ENCODE assay signal across 20 cellular contexts in genomic region chr1:208044568-208045241, GRCh38.
DNase-seq lines count a peak whose midpoint lies in the region; ATAC-seq and TF ChIP-seq lines count a peak whose summit lies in the region.
"Had no signal": no experiment of that assay in that cellular context is flagged by ENCODE, and none has a peak within 500 bp of the region (broad histone marks: within the 10 kb centered on the region; RNA-seq: fewer than 3 reads in every experiment).

No MANE protein-coding gene starts in this region.

- CTCF ChIA-PET in activated CD8-positive, alpha-beta memory T cell treated with anti-CD3 and anti-CD28 coated beads, Interleukin-2, amount 10 ng/mL, durations not matched to agents 7 days and 5 days (lab: Charles Lee) = interaction anchor here (0.8 kb wide), 1 partner anchor 37 kb away, joined by 3 read pairs; no protein-coding TSS in a partner anchor

- DNase-seq in activated CD8-positive, alpha-beta memory T cell treated with anti-CD3 and anti-CD28 coated beads, Interleukin-2, amount 10 ng/mL, durations not matched to agents 7 days and 5 days = no peak
- DNase-seq in activated CD8-positive, alpha-beta memory T cell treated with anti-CD3 and anti-CD28 coated beads, Interleukin-2, amount 50 U/mL, for 4 hours = no peak
- peak; percentile 94 for DNase-seq in Jurkat, Clone E6-1 (ENCODE audit: low read depth, low spot score)
- no peak for DNase-seq in nephron progenitor cell
- DNase-seq in dermis blood vessel endothelial cell = no peak
- DNase-seq: activated effector memory CD4-positive, alpha-beta T cell treated with Interleukin-2 at 50 U/mL for 16 hours; Calu3; effector CD8-positive, alpha-beta T cell; NCI-H2081 treated with DMSO at 0.1 percent for 48 hours; NCI-H446 treated with DMSO at 0.1 percent for 48 hours; stimulated activated CD4-positive, alpha-beta T cell treated with anti-CD3 and anti-CD28 coated beads, Interleukin-2, amount 100 ng/mL, for 24 hours; stimulated activated naive B cell treated with anti-CD40 and anti-IgM and Interleukin-4, amounts not matched to agents 10 μg/mL and 1 μg/mL and 100 μg/mL, for 72 hours had no signal

- ATAC-seq in activated CD8-positive, alpha-beta memory T cell treated with anti-CD3 and anti-CD28 coated beads, Interleukin-2, amount 10 ng/mL, durations not matched to agents 7 days and 5 days = peak; percentile 41
- ATAC-seq in activated T-helper 17 cell treated with anti-CD3 and anti-CD28 coated beads, Interleukin-2, amount 50 U/mL, for 72 hours (replicated peaks) = peak; percentile 18
- ATAC-seq in HG03139 (IDR thresholded peaks at IDR 0.05; ENCODE audit: unreplicated experiment) (no peak), esophagus mucosa (no peak)
- ATAC-seq: gastroesophageal sphincter; stimulated activated naive B cell treated with anti-CD40 and anti-IgM and Interleukin-4, amounts not matched to agents 10 μg/mL and 1 μg/mL and 100 μg/mL, for 72 hours had no signal

- no peaks in the 10 kb centered on the region for H3K9me3 Mint-ChIP-seq in activated CD8-positive, alpha-beta memory T cell treated with anti-CD3 and anti-CD28 coated beads, Interleukin-2, amount 10 ng/mL, durations not matched to agents 7 days and 5 days (ENCODE audit: low read depth)
- H3K9me3 Mint-ChIP-seq in activated T-helper 17 cell treated with anti-CD3 and anti-CD28 coated beads, Interleukin-2, amount 50 U/mL, for 72 hours = no peaks in the 10 kb centered on the region
- H3K9me3 Mint-ChIP-seq in nephron progenitor cell = no peaks in the 10 kb centered on the region
- H3K9me3 Mint-ChIP-seq: central memory CD8-positive, alpha-beta T cell; neural progenitor cell; stimulated activated naive B cell treated with anti-CD40 and anti-IgM and Interleukin-4, amounts not matched to agents 10 μg/mL and 1 μg/mL and 100 μg/mL, for 72 hours had no signal

- peaks cover 11% of the 10 kb centered on the region for H3K4me1 Mint-ChIP-seq in activated CD8-positive, alpha-beta memory T cell treated with anti-CD3 and anti-CD28 coated beads, Interleukin-2, amount 10 ng/mL, durations not matched to agents 7 days and 5 days
- peaks cover 11% of the 10 kb centered on the region for H3K4me1 Mint-ChIP-seq in activated T-helper 17 cell treated with anti-CD3 and anti-CD28 coated beads, Interleukin-2, amount 50 U/mL, for 72 hours
- peaks cover 59% of the 10 kb centered on the region for H3K4me1 Mint-ChIP-seq in nephron progenitor cell
- H3K4me1 Mint-ChIP-seq: central memory CD8-positive, alpha-beta T cell had no signal

- no peak for TF ChIP-seq CTCF in nephron progenitor cell (IDR thresholded peaks at IDR 0.05)

- peaks cover 3% of the 10 kb centered on the region for H3K27me3 Mint-ChIP-seq in activated CD8-positive, alpha-beta memory T cell treated with anti-CD3 and anti-CD28 coated beads, Interleukin-2, amount 10 ng/mL, durations not matched to agents 7 days and 5 days
- H3K27me3 Mint-ChIP-seq in activated T-helper 17 cell treated with anti-CD3 and anti-CD28 coated beads, Interleukin-2, amount 50 U/mL, for 72 hours = peaks cover 23% of the 10 kb centered on the region
- peaks cover 11% of the 10 kb centered on the region for H3K27me3 Mint-ChIP-seq in nephron progenitor cell (ENCODE audit: low read depth, poor library complexity)
- H3K27me3 Mint-ChIP-seq: stimulated activated naive B cell treated with anti-CD40 and anti-IgM and Interleukin-4, amounts not matched to agents 10 μg/mL and 1 μg/mL and 100 μg/mL, for 72 hours had no signal

- H3K4me3 ChIP-seq in Jurkat, Clone E6-1 (ENCODE audit: low read length) = peak overlapping the region; percentile 16
- H3K4me3 ChIP-seq: gastroesophageal sphincter, neural progenitor cell, prostate gland, thoracic aorta had no signal

- no peaks in the 10 kb centered on the region for H3K36me3 Mint-ChIP-seq in activated CD8-positive, alpha-beta memory T cell treated with anti-CD3 and anti-CD28 coated beads, Interleukin-2, amount 10 ng/mL, durations not matched to agents 7 days and 5 days
- no peaks in the 10 kb centered on the region for H3K36me3 Mint-ChIP-seq in activated T-helper 17 cell treated with anti-CD3 and anti-CD28 coated beads, Interleukin-2, amount 50 U/mL, for 72 hours (ENCODE audit: low read depth)
- peaks cover 51% of the 10 kb centered on the region for H3K36me3 Mint-ChIP-seq in nephron progenitor cell (ENCODE audit: low read depth)
- H3K36me3 Mint-ChIP-seq: stimulated activated naive B cell treated with anti-CD40 and anti-IgM and Interleukin-4, amounts not matched to agents 10 μg/mL and 1 μg/mL and 100 μg/mL, for 72 hours had no signal

- H3K27ac Mint-ChIP-seq in activated CD8-positive, alpha-beta memory T cell treated with anti-CD3 and anti-CD28 coated beads, Interleukin-2, amount 10 ng/mL, durations not matched to agents 7 days and 5 days = no peak overlapping the region
- H3K27ac Mint-ChIP-seq in activated T-helper 17 cell treated with anti-CD3 and anti-CD28 coated beads, Interleukin-2, amount 50 U/mL, for 72 hours = no peak overlapping the region
- H3K27ac Mint-ChIP-seq in nephron progenitor cell = peak overlapping the region; percentile 25
- H3K27ac Mint-ChIP-seq: neural progenitor cell had no signal

- H3K4me3 Mint-ChIP-seq in activated CD8-positive, alpha-beta memory T cell treated with anti-CD3 and anti-CD28 coated beads, Interleukin-2, amount 10 ng/mL, durations not matched to agents 7 days and 5 days = no peak overlapping the region
- no peak overlapping the region for H3K4me3 Mint-ChIP-seq in activated T-helper 17 cell treated with anti-CD3 and anti-CD28 coated beads, Interleukin-2, amount 50 U/mL, for 72 hours
- H3K4me3 Mint-ChIP-seq in nephron progenitor cell = no peak overlapping the region
- H3K4me3 Mint-ChIP-seq: central memory CD8-positive, alpha-beta T cell; neural progenitor cell; stimulated activated naive B cell treated with anti-CD40 and anti-IgM and Interleukin-4, amounts not matched to agents 10 μg/mL and 1 μg/mL and 100 μg/mL, for 72 hours had no signal

Comparison
In these comparisons a context has a peak if more than half of its experiments do, and no peak if none do; other contexts are left out.
1. ATAC-seq: peak in activated CD8-positive, alpha-beta memory T cell treated with anti-CD3 and anti-CD28 coated beads, Interleukin-2, amount 10 ng/mL, durations not matched to agents 7 days and 5 days (single experiment) and activated T-helper 17 cell treated with anti-CD3 and anti-CD28 coated beads, Interleukin-2, amount 50 U/mL, for 72 hours (single experiment); none in HG03139 (single experiment) and esophagus mucosa (single experiment).